In the genomic region with DNA sequence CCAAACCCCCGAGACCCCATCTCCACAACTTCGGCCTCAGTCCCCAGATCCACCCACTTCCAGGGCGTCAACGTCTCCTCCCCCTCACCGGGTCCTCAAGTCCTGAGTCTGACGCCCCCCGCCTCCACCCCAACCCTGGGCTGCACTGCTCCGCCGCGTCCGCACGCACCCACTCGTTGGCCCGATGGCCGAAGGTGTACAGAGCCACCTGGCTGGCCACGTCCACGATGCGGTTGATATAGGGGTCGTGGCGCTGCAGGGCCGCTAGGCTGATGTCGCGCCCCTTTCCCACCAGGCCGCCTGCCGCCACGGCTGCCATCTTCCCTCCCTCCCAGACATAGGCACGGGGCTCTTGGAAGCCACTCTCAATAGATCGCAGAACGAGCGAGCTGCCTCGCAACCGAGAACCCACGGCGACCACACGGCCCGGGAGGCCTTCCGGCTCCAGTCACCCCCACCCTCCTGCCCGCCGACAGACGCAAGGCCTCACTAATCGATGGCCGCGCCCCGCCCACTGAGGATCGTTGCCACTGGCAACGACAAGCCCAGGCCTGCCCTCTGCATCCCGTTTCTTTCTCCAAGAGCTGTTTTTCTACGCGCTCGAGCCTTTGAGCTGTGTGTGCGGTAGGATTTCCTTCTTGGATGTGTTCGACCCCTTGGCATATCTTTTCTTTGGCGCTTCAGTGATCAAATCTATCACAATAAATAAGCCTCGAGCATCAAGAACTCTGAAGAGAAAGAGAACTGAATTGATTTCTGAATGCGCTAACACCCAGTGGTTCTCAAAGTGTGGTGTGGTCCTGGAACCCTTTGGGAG, we compare ENCODE assay signal across 1 cellular context.
TF ChIP-seq lines count a peak whose summit lies in the region.

A gene (minus strand): TSS at position 345 of the 817 bp plus-strand sequence. CDS start 26 bp downstream, at position 319.

TF ChIP-seq in K562, 482 proteins besides CTCF, POLR2A, EP300 and RAD21 (continued from another document and continues in another):
- TF ChIP-seq, protein P1, sequence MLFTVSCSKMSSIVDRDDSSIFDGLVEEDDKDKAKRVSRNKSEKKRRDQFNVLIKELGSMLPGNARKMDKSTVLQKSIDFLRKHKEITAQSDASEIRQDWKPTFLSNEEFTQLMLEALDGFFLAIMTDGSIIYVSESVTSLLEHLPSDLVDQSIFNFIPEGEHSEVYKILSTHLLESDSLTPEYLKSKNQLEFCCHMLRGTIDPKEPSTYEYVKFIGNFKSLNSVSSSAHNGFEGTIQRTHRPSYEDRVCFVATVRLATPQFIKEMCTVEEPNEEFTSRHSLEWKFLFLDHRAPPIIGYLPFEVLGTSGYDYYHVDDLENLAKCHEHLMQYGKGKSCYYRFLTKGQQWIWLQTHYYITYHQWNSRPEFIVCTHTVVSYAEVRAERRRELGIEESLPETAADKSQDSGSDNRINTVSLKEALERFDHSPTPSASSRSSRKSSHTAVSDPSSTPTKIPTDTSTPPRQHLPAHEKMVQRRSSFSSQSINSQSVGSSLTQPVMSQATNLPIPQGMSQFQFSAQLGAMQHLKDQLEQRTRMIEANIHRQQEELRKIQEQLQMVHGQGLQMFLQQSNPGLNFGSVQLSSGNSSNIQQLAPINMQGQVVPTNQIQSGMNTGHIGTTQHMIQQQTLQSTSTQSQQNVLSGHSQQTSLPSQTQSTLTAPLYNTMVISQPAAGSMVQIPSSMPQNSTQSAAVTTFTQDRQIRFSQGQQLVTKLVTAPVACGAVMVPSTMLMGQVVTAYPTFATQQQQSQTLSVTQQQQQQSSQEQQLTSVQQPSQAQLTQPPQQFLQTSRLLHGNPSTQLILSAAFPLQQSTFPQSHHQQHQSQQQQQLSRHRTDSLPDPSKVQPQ (CRISPR knock-in tag; IDR thresholded peaks at IDR 0.05; ENCODE audit: borderline replicate concordance) = no peak
- TF ChIP-seq, protein P2, sequence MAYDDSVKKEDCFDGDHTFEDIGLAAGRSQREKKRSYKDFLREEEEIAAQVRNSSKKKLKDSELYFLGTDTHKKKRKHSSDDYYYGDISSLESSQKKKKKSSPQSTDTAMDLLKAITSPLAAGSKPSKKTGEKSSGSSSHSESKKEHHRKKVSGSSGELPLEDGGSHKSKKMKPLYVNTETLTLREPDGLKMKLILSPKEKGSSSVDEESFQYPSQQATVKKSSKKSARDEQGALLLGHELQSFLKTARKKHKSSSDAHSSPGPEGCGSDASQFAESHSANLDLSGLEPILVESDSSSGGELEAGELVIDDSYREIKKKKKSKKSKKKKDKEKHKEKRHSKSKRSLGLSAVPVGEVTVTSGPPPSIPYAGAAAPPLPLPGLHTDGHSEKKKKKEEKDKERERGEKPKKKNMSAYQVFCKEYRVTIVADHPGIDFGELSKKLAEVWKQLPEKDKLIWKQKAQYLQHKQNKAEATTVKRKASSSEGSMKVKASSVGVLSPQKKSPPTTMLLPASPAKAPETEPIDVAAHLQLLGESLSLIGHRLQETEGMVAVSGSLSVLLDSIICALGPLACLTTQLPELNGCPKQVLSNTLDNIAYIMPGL (CRISPR knock-in tag; IDR thresholded peaks at IDR 0.05) = no peak
- no peak for TF ChIP-seq SLC30A9 (CRISPR knock-in tag; IDR thresholded peaks at IDR 0.05)
- TF ChIP-seq, protein P3, sequence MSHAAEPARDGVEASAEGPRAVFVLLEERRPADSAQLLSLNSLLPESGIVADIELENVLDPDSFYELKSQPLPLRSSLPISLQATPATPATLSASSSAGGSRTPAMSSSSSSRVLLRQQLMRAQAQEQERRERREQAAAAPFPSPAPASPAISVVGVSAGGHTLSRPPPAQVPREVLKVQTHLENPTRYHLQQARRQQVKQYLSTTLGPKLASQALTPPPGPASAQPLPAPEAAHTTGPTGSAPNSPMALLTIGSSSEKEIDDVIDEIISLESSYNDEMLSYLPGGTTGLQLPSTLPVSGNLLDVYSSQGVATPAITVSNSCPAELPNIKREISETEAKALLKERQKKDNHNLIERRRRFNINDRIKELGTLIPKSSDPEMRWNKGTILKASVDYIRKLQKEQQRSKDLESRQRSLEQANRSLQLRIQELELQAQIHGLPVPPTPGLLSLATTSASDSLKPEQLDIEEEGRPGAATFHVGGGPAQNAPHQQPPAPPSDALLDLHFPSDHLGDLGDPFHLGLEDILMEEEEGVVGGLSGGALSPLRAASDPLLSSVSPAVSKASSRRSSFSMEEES (CRISPR knock-in tag; IDR thresholded peaks at IDR 0.05) = no peak
- TF ChIP-seq, protein P4, sequence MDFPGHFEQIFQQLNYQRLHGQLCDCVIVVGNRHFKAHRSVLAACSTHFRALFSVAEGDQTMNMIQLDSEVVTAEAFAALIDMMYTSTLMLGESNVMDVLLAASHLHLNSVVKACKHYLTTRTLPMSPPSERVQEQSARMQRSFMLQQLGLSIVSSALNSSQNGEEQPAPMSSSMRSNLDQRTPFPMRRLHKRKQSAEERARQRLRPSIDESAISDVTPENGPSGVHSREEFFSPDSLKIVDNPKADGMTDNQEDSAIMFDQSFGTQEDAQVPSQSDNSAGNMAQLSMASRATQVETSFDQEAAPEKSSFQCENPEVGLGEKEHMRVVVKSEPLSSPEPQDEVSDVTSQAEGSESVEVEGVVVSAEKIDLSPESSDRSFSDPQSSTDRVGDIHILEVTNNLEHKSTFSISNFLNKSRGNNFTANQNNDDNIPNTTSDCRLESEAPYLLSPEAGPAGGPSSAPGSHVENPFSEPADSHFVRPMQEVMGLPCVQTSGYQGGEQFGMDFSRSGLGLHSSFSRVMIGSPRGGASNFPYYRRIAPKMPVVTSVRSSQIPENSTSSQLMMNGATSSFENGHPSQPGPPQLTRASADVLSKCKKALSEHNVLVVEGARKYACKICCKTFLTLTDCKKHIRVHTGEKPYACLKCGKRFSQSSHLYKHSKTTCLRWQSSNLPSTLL (IDR thresholded peaks at IDR 0.05) = no peak
- TF ChIP-seq BACH1 (tag; IDR thresholded peaks at IDR 0.05) = no peak
- TF ChIP-seq, protein P5, sequence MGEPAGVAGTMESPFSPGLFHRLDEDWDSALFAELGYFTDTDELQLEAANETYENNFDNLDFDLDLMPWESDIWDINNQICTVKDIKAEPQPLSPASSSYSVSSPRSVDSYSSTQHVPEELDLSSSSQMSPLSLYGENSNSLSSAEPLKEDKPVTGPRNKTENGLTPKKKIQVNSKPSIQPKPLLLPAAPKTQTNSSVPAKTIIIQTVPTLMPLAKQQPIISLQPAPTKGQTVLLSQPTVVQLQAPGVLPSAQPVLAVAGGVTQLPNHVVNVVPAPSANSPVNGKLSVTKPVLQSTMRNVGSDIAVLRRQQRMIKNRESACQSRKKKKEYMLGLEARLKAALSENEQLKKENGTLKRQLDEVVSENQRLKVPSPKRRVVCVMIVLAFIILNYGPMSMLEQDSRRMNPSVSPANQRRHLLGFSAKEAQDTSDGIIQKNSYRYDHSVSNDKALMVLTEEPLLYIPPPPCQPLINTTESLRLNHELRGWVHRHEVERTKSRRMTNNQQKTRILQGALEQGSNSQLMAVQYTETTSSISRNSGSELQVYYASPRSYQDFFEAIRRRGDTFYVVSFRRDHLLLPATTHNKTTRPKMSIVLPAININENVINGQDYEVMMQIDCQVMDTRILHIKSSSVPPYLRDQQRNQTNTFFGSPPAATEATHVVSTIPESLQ (CRISPR knock-in tag; IDR thresholded peaks at IDR 0.05) = no peak
- TF ChIP-seq MCM3 (IDR thresholded peaks at IDR 0.05) = no peak
- TF ChIP-seq NFIX (CRISPR knock-in tag; IDR thresholded peaks at IDR 0.05; ENCODE audit: low read depth) = no peak
- peak; percentile 59 for TF ChIP-seq SIN3B (IDR thresholded peaks at IDR 0.05; ENCODE audit: low read depth)
- TF ChIP-seq GTF2A2 (tag; IDR thresholded peaks at IDR 0.05) = no peak
- TF ChIP-seq, protein P6, sequence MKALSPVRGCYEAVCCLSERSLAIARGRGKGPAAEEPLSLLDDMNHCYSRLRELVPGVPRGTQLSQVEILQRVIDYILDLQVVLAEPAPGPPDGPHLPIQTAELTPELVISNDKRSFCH (CRISPR knock-in tag; IDR thresholded peaks at IDR 0.05) = no peak
- TF ChIP-seq, protein P6 (tag; IDR thresholded peaks at IDR 0.05) = 0 out of 2 replicates have a peak, but pooled peaks have one; percentile 48
- TF ChIP-seq NCOA4 (IDR thresholded peaks at IDR 0.05; ENCODE audit: partially characterized antibody) = no peak
- no peak for TF ChIP-seq NCOA6 (IDR thresholded peaks at IDR 0.05)
- TF ChIP-seq RBM25 (IDR thresholded peaks at IDR 0.05; ENCODE audit: low read depth, low read length, severe bottlenecking) = no peak
- TF ChIP-seq ZNF224 (CRISPR knock-in tag; IDR thresholded peaks at IDR 0.05) = no peak
- no peak for TF ChIP-seq KAT8 (IDR thresholded peaks at IDR 0.05; ENCODE audit: low read depth)
- TF ChIP-seq TBL1XR1 (IDR thresholded peaks at IDR 0.05; ENCODE audit: low read length in 2 of 2) = no peak
- peak; percentile 67 for TF ChIP-seq CREM (IDR thresholded peaks at IDR 0.05; ENCODE audit: low read depth)
- no peak for TF ChIP-seq ZNF583 (CRISPR knock-in tag; IDR thresholded peaks at IDR 0.05)
- TF ChIP-seq ARID2 (IDR thresholded peaks at IDR 0.05) = no peak
- TF ChIP-seq, protein P7, sequence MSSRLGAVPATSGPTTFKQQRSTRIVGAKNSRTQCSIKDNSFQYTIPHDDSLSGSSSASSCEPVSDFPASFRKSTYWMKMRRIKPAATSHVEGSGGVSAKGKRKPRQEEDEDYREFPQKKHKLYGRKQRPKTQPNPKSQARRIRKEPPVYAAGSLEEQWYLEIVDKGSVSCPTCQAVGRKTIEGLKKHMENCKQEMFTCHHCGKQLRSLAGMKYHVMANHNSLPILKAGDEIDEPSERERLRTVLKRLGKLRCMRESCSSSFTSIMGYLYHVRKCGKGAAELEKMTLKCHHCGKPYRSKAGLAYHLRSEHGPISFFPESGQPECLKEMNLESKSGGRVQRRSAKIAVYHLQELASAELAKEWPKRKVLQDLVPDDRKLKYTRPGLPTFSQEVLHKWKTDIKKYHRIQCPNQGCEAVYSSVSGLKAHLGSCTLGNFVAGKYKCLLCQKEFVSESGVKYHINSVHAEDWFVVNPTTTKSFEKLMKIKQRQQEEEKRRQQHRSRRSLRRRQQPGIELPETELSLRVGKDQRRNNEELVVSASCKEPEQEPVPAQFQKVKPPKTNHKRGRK (tag; IDR thresholded peaks at IDR 0.05) = no peak
- TF ChIP-seq, protein P8, sequence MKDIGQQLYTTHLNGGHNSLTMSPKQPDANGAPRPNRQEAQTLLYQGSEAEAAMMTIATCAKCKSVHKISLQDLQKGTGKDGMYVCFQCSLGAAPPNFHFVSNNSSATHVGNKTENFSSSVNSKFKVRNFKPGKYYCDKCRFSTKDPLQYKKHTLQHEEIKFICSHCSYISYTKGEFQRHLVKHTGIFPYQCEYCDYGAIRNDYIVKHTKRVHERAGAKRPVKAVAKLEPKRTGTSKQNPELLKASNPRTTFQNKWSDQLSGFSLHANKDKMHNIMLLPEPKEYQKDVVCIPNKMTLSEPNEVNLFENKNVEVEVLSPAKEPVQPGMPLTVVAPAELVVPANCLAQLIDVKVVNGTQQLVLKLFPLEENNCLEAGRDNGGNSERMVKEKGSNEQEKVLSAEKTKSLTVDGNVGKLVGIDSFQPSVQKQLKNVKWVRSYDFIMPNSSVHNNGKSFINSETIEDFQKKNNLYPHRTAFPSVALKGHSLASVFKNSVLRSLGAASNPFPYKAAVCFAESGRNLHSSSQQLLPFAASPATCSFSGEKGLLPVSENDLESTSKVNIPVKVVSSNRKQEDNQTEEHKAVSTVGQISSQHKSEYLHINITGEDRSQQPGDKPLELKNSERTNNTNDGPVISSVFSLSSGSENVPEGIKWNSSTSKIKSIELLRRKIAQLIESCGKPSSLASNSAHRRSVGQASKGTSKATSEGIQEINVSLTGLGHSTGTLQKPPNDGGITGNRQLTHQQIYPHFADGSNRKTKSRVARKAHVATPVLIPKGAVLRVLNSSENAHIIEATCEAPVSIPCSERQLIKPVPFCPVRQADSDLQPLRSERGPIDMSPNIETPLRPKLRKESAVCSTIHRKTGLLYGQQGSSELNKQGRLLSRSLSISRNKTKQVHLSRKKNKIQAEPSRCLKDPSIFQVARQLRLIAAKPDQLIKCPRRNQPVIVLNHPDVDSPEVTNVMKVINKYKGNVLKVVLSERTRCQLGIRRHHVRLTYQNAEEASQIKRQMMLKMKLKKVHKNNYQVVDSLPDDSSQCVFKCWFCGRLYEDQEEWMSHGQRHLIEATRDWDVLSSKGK (CRISPR knock-in tag; IDR thresholded peaks at IDR 0.05) = no peak
- TF ChIP-seq RHOXF2B (CRISPR knock-in tag; conservative IDR thresholded peaks at IDR 0.05) = no peak
- no peak for TF ChIP-seq NR2F6 (CRISPR knock-in tag; IDR thresholded peaks at IDR 0.05)
- no peak for TF ChIP-seq KLF6 (CRISPR knock-in tag; IDR thresholded peaks at IDR 0.05; ENCODE audit: borderline replicate concordance)
- TF ChIP-seq, protein P9, sequence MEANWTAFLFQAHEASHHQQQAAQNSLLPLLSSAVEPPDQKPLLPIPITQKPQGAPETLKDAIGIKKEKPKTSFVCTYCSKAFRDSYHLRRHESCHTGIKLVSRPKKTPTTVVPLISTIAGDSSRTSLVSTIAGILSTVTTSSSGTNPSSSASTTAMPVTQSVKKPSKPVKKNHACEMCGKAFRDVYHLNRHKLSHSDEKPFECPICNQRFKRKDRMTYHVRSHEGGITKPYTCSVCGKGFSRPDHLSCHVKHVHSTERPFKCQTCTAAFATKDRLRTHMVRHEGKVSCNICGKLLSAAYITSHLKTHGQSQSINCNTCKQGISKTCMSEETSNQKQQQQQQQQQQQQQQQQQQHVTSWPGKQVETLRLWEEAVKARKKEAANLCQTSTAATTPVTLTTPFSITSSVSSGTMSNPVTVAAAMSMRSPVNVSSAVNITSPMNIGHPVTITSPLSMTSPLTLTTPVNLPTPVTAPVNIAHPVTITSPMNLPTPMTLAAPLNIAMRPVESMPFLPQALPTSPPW (CRISPR knock-in tag; IDR thresholded peaks at IDR 0.05) = peak; percentile 93
- TF ChIP-seq ZNF644 (tag; IDR thresholded peaks at IDR 0.05; ENCODE audit: low read depth) = no peak
- no peak for TF ChIP-seq MTA1 (IDR thresholded peaks at IDR 0.05; ENCODE audit: borderline replicate concordance)
- TF ChIP-seq ZBTB17 (CRISPR knock-in tag; IDR thresholded peaks at IDR 0.05) = peak; percentile 99
- no peak for TF ChIP-seq ZBTB8A (IDR thresholded peaks at IDR 0.05; ENCODE audit: partially characterized antibody)
- TF ChIP-seq, protein P10, sequence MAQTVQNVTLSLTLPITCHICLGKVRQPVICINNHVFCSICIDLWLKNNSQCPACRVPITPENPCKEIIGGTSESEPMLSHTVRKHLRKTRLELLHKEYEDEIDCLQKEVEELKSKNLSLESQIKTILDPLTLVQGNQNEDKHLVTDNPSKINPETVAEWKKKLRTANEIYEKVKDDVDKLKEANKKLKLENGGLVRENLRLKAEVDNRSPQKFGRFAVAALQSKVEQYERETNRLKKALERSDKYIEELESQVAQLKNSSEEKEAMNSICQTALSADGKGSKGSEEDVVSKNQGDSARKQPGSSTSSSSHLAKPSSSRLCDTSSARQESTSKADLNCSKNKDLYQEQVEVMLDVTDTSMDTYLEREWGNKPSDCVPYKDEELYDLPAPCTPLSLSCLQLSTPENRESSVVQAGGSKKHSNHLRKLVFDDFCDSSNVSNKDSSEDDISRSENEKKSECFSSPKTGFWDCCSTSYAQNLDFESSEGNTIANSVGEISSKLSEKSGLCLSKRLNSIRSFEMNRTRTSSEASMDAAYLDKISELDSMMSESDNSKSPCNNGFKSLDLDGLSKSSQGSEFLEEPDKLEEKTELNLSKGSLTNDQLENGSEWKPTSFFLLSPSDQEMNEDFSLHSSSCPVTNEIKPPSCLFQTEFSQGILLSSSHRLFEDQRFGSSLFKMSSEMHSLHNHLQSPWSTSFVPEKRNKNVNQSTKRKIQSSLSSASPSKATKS (CRISPR knock-in tag; IDR thresholded peaks at IDR 0.05) = no peak
- TF ChIP-seq, protein P11, sequence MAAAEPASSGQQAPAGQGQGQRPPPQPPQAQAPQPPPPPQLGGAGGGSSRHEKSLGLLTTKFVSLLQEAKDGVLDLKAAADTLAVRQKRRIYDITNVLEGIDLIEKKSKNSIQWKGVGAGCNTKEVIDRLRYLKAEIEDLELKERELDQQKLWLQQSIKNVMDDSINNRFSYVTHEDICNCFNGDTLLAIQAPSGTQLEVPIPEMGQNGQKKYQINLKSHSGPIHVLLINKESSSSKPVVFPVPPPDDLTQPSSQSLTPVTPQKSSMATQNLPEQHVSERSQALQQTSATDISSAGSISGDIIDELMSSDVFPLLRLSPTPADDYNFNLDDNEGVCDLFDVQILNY (CRISPR knock-in tag; IDR thresholded peaks at IDR 0.05) = no peak
- peak; percentile 92 for TF ChIP-seq POLR2G (IDR thresholded peaks at IDR 0.05; ENCODE audit: low read depth, low read length)
